In genomic region chr13:40980466-40980865, GRCh38 we compare ENCODE assay signal across 11 cellular contexts.
DNase-seq lines count a peak whose midpoint lies in the region; ATAC-seq and TF ChIP-seq lines count a peak whose summit lies in the region.
"Had no signal": no experiment of that assay in that cellular context is flagged by ENCODE, and none has a peak within 500 bp of the region (broad histone marks: within the 10 kb centered on the region; RNA-seq: fewer than 3 reads in every experiment).

No MANE protein-coding gene starts in this region.

- DNase-seq in DND-41 (peak; percentile 45), MM.1S (no peak), coronary artery (ENCODE audit: low spot score) (no peak), activated gamma-delta T cell (lab: John Stamatoyannopoulos, UW) (no peak), amygdala (lab: John Stamatoyannopoulos, UW) (no peak)
- DNase-seq: NCI-H748 treated with DMSO at 0.1 percent for 48 hours had no signal

- H3K27me3 ChIP-seq in DND-41 (ENCODE audit: insufficient read depth, low read length, poor library complexity) (no peaks in the 10 kb centered on the region), MM.1S (replicated peaks; ENCODE audit: insufficient read depth, low read length) (no peaks in the 10 kb centered on the region), neutrophil (no peaks in the 10 kb centered on the region)
- H3K27me3 ChIP-seq: ascending aorta had no signal

- H3K36me3 ChIP-seq in DND-41 (ENCODE audit: insufficient read depth, low read length) (peaks cover 47% of the 10 kb centered on the region), MM.1S (replicated peaks; ENCODE audit: insufficient read depth, low read length) (no peaks in the 10 kb centered on the region; the same call in 1 of the 2 replicates), neutrophil (peaks cover 4% of the 10 kb centered on the region)
- H3K36me3 ChIP-seq: ascending aorta had no signal

- H3K9me3 ChIP-seq in DND-41 (ENCODE audit: insufficient read depth, low read length, severe bottlenecking) (no peaks in the 10 kb centered on the region), MM.1S (replicated peaks; ENCODE audit: insufficient read depth, low read length) (no peaks in the 10 kb centered on the region), neutrophil (no peaks in the 10 kb centered on the region)
- H3K9me3 ChIP-seq: ascending aorta had no signal

- peaks cover 100% of the 10 kb centered on the region for H3K79me2 ChIP-seq in DND-41 (ENCODE audit: insufficient read depth, low read length)
- H3K79me2 ChIP-seq in MM.1S (ENCODE audit: low read length), result peaks cover 94% of the 10 kb centered on the region

- H3K4me3 ChIP-seq in DND-41 (ENCODE audit: low read depth in 1 of 2, low read length in 2 of 2) (peak overlapping the region; percentile 44 to 64; a peak in 3 of 4 replicates), MM.1S (ENCODE audit: low read length) (no peak overlapping the region), coronary artery (peak overlapping the region; percentile 58), neutrophil (ENCODE audit: low read depth in 1 of 2, low read length in 1 of 2) (peak overlapping the region; percentile 64 to 67)
- H3K4me3 ChIP-seq: smooth muscle cell had no signal

- H3K4me2 ChIP-seq in DND-41 (ENCODE audit: insufficient read depth, low read length) (peak overlapping the region; percentile 75), MM.1S (ENCODE audit: low read depth, low read length) (peak overlapping the region; percentile 21; the same call in 1 of the 2 replicates)
- H3K4me2 ChIP-seq: smooth muscle cell had no signal

- H3K4me1 ChIP-seq in DND-41 (ENCODE audit: insufficient read depth, low read length), result peaks cover 96% of the 10 kb centered on the region
- H3K4me1 ChIP-seq in MM.1S (ENCODE audit: low read length), result peaks cover 37% of the 10 kb centered on the region
- peaks cover 95 to 99% of the 10 kb centered on the region in 2 experiments for H3K4me1 ChIP-seq in neutrophil (ENCODE audit: control insufficient read depth in 1 of 2, insufficient read depth in 1 of 2, low read depth in 1 of 2, low read length in 1 of 2)

- TF ChIP-seq CTCF in DND-41 (IDR thresholded peaks at IDR 0.05; ENCODE audit: borderline replicate concordance, extremely low read depth, low read length, poor library complexity, severe bottlenecking) (no peak), MM.1S (IDR thresholded peaks at IDR 0.05; ENCODE audit: low read length) (no peak), coronary artery (IDR thresholded peaks at IDR 0.05) (no peak), neutrophil (IDR thresholded peaks at IDR 0.05) (no peak)

- peak overlapping the region; percentile 94 for H3K27ac ChIP-seq in DND-41 (ENCODE audit: low read length)
- H3K27ac ChIP-seq in MM.1S (ENCODE audit: low read length), result no peak overlapping the region
- peak overlapping the region in 1 of 2 donors; percentile 13 for H3K27ac ChIP-seq in coronary artery
- peak overlapping the region; percentile 90 for H3K27ac ChIP-seq in neutrophil

- H4K20me1 ChIP-seq in DND-41 (ENCODE audit: insufficient read depth, low read length) (peaks cover 31% of the 10 kb centered on the region), MM.1S (ENCODE audit: insufficient read depth, low read length) (no peaks in the 10 kb centered on the region)

- peaks cover 28% of the 10 kb centered on the region for H3F3A ChIP-seq in MM.1S (ENCODE audit: insufficient read depth, low read length)

- H2AFZ ChIP-seq in DND-41 (ENCODE audit: low read depth, low read length) (no peak overlapping the region), MM.1S (ENCODE audit: low read length) (no peak overlapping the region)

- peak overlapping the region; percentile 73 for H3K9ac ChIP-seq in DND-41 (ENCODE audit: low read depth, low read length)
- H3K9ac ChIP-seq in MM.1S (ENCODE audit: low read length), result no peak overlapping the region

- H3K9me2 ChIP-seq in MM.1S (replicated peaks; ENCODE audit: insufficient read depth, low read length), result no peaks in the 10 kb centered on the region

- ATAC-seq in DND-41 (ENCODE audit: insufficient read depth, low read depth) (peak; percentile 83), HG02981 (IDR thresholded peaks at IDR 0.05; ENCODE audit: unreplicated experiment) (no peak), HG03520 (IDR thresholded peaks at IDR 0.05; ENCODE audit: unreplicated experiment) (no peak)
